Comparison of ENCODE assay signal across 1 cellular context in genomic region chr1:56915960-56916359, GRCh38.
A peak's percentile ranks its signal among the peaks of the same experiment; 100 is the strongest.
TF ChIP-seq lines count a peak whose summit lies in the region.

No MANE protein-coding gene starts in this region.

TF ChIP-seq in IMR-90, 13 proteins besides CTCF, POLR2A, EP300 and RAD21:
- TF ChIP-seq CEBPB (IDR thresholded peaks at IDR 0.05; ENCODE audit: low read depth, low read length) (peak; percentile 31; the same call in 1 of the 2 replicates), USF2 (IDR thresholded peaks at IDR 0.05; ENCODE audit: low read depth, low read length) (no peak), FOS (IDR thresholded peaks at IDR 0.05; ENCODE audit: low read depth, low read length) (no peak), NFE2L2 (IDR thresholded peaks at IDR 0.05; ENCODE audit: low read depth, low read length) (no peak)
